Comparison of ENCODE assay signal across 23 cellular contexts in genomic region chr12:131287938-131288797, GRCh38.
DNase-seq lines count a peak whose midpoint lies in the region; TF ChIP-seq lines count a peak whose summit lies in the region.
"Had no signal": no experiment of that assay in that cellular context is flagged by ENCODE, and none has a peak within 500 bp of the region (broad histone marks: within the 10 kb centered on the region; RNA-seq: fewer than 3 reads in every experiment).

No MANE protein-coding gene starts in this region.

- CTCF ChIA-PET in HEK293 (lab: Yijun Ruan, JAX) = interaction anchor here (0.6 kb wide), 1 partner anchor 269 kb away, joined by 3 read pairs; no protein-coding TSS in a partner anchor

- no peak overlapping the region for H3K27ac ChIP-seq in HEK293 (ENCODE audit: extremely low read depth, low read depth, low read length)
- H3K27ac ChIP-seq: esophagus squamous epithelium, parathyroid adenoma, Peyer's patch had no signal

- H3K36me3 ChIP-seq in HEK293 (ENCODE audit: control insufficient read depth in 2 of 2, insufficient read depth in 1 of 2, low read length in 2 of 2) = no peaks in the 10 kb centered on the region
- H3K36me3 ChIP-seq: esophagus squamous epithelium, Peyer's patch had no signal

- POLR2A ChIA-PET in HEK293 (lab: Yijun Ruan, JAX) = no interaction called here

- H3K4me3 Mint-ChIP-seq in progenitor cell of endocrine pancreas (ENCODE audit: low read depth) = no peak overlapping the region
- H3K4me3 Mint-ChIP-seq: central memory CD8-positive, alpha-beta T cell; natural killer cell; stimulated activated memory B cell treated with anti-CD40 and anti-IgM and Interleukin-4, amounts not matched to agents 10 μg/mL and 1 μg/mL and 100 μg/mL, for 72 hours had no signal

- no peaks in the 10 kb centered on the region for H3K27me3 Mint-ChIP-seq in progenitor cell of endocrine pancreas
- H3K27me3 Mint-ChIP-seq: central memory CD8-positive, alpha-beta T cell; stimulated activated memory B cell treated with anti-CD40 and anti-IgM and Interleukin-4, amounts not matched to agents 10 μg/mL and 1 μg/mL and 100 μg/mL, for 72 hours had no signal

- no peaks in the 10 kb centered on the region for H3K4me1 Mint-ChIP-seq in progenitor cell of endocrine pancreas (ENCODE audit: low read depth)
- H3K4me1 Mint-ChIP-seq: central memory CD8-positive, alpha-beta T cell; natural killer cell; stimulated activated memory B cell treated with anti-CD40 and anti-IgM and Interleukin-4, amounts not matched to agents 10 μg/mL and 1 μg/mL and 100 μg/mL, for 72 hours had no signal

- no peak for TF ChIP-seq CTCF in HEK293 (tag by site-specific recombination; IDR thresholded peaks at IDR 0.05)
- no peak for TF ChIP-seq CTCF in progenitor cell of endocrine pancreas (IDR thresholded peaks at IDR 0.05; ENCODE audit: unreplicated experiment)

- peak; percentile 22 for DNase-seq in DMS79 (lab: John Stamatoyannopoulos, UW)
- DNase-seq in left kidney (ENCODE audit: low read depth, low spot score) = peak; percentile 62
- DNase-seq in progenitor cell of endocrine pancreas (ENCODE audit: low spot score, unreplicated experiment) = peak; percentile 4
- no peak for DNase-seq in NCI-H774 (lab: John Stamatoyannopoulos, UW)
- no peak for DNase-seq in DMS153 (lab: John Stamatoyannopoulos, UW)
- DNase-seq in stimulated activated CD4-positive, alpha-beta T cell treated with anti-CD3 and anti-CD28 coated beads, Interleukin-12 subunit alpha, Interleukin-12 subunit beta, amount 100 ng/mL, for 4 hours = no peak
- DNase-seq in foreskin melanocyte = no peak
- DNase-seq: activated CD4-positive, alpha-beta T cell treated with anti-CD3 and anti-CD28 coated beads, Interleukin-2, amount 50 U/mL, for 4 hours; activated effector memory CD4-positive, alpha-beta T cell treated with anti-CD3 and anti-CD28 coated beads, Interleukin-2, amount 50 U/mL, for 16 hours; C1 segment of cervical spinal cord; dermis blood vessel endothelial cell; esophagus squamous epithelium; Karpas-422; natural killer cell; NCI-H146; NK-92 treated with Interleukin-12 subunit alpha and Interleukin-12 subunit beta, amount 100 ng/mL, for 24 hours; SIG-M5; stimulated activated CD4-positive, alpha-beta T cell treated with anti-CD3 and anti-CD28 coated beads, Interleukin-4, amount 100 ng/mL, for 4 hours had no signal

- H3K9me3 ChIP-seq in HEK293 (ENCODE audit: control insufficient read depth, insufficient read depth, low read depth, low read length) = no peaks in the 10 kb centered on the region
- H3K9me3 ChIP-seq: esophagus squamous epithelium, Peyer's patch had no signal

- no peak overlapping the region for H3K4me3 ChIP-seq in HEK293 (ENCODE audit: low read depth, low read length)
- H3K4me3 ChIP-seq: esophagus squamous epithelium, Peyer's patch had no signal

- no peaks in the 10 kb centered on the region for H3K4me1 ChIP-seq in HEK293 (ENCODE audit: control insufficient read depth, insufficient read depth, low read length)
- H3K4me1 ChIP-seq: esophagus squamous epithelium, parathyroid adenoma, Peyer's patch had no signal

- no peak overlapping the region for H3K27ac Mint-ChIP-seq in progenitor cell of endocrine pancreas
- H3K27ac Mint-ChIP-seq: natural killer cell; stimulated activated memory B cell treated with anti-CD40 and anti-IgM and Interleukin-4, amounts not matched to agents 10 μg/mL and 1 μg/mL and 100 μg/mL, for 72 hours had no signal

- H3K36me3 Mint-ChIP-seq in progenitor cell of endocrine pancreas (ENCODE audit: insufficient read depth) = no peaks in the 10 kb centered on the region
- H3K36me3 Mint-ChIP-seq: natural killer cell; stimulated activated memory B cell treated with anti-CD40 and anti-IgM and Interleukin-4, amounts not matched to agents 10 μg/mL and 1 μg/mL and 100 μg/mL, for 72 hours had no signal

- no peaks in the 10 kb centered on the region for H3K9me3 Mint-ChIP-seq in progenitor cell of endocrine pancreas (ENCODE audit: low read depth)
- H3K9me3 Mint-ChIP-seq: natural killer cell had no signal

TF ChIP-seq in HEK293, 187 proteins besides CTCF, POLR2A, EP300 and RAD21:
- TF ChIP-seq ZNF747 (tag by site-specific recombination; IDR thresholded peaks at IDR 0.05) (no peak), ZNF639 (tag by site-specific recombination; IDR thresholded peaks at IDR 0.05) (no peak), KLF8 (tag by site-specific recombination; IDR thresholded peaks at IDR 0.05) (no peak), GLIS1 (tag by site-specific recombination; IDR thresholded peaks at IDR 0.05) (no peak), ZNF560 (tag by site-specific recombination; IDR thresholded peaks at IDR 0.05; ENCODE audit: borderline replicate concordance) (no peak), SCRT2 (tag by site-specific recombination; IDR thresholded peaks at IDR 0.05) (peak; percentile 83), ZNF692 (tag by site-specific recombination; IDR thresholded peaks at IDR 0.05) (no peak)
TF ChIP-seq in HEK293: peak in this region for 1.

Comparison
In these comparisons a context has a peak if more than half of its experiments do, and no peak if none do; other contexts are left out.
1. DNase-seq: peak in DMS79 (single experiment), left kidney (single experiment) and progenitor cell of endocrine pancreas (single experiment); none in NCI-H774 (single experiment), DMS153 (single experiment), stimulated activated CD4-positive, alpha-beta T cell treated with anti-CD3 and anti-CD28 coated beads, Interleukin-12 subunit alpha, Interleukin-12 subunit beta, amount 100 ng/mL, for 4 hours (single experiment) and foreskin melanocyte (single experiment).